9 cellular contexts compared by ENCODE assay signal in genomic region chr2:98504386-98505109, GRCh38. TPM values are rescaled to one million over a fixed set of nuclear protein-coding genes. Genes with fewer than 3 reads are reported as not detected.
DNase-seq lines count a peak whose midpoint lies in the region; ATAC-seq, FAIRE-seq and TF ChIP-seq lines count a peak whose summit lies in the region.
"Had no signal": no experiment of that assay in that cellular context is flagged by ENCODE, and none has a peak within 500 bp of the region (broad histone marks: within the 10 kb centered on the region; RNA-seq: fewer than 3 reads in every experiment).

No MANE protein-coding gene starts in this region.

- H3K27me3 ChIP-seq in esophagus (ENCODE audit: control insufficient read depth in 1 of 2, insufficient read depth in 2 of 2, low read length in 2 of 2) (no peaks in the 10 kb centered on the region), aorta (ENCODE audit: control insufficient read depth in 1 of 2, insufficient read depth in 2 of 2, low read length in 1 of 2) (no peaks in the 10 kb centered on the region)

- H3K9me3 ChIP-seq in esophagus (ENCODE audit: control insufficient read depth in 2 of 2, insufficient read depth in 1 of 2, low read depth in 1 of 2, low read length in 1 of 2) (no peaks in the 10 kb centered on the region), aorta (ENCODE audit: control insufficient read depth, low read length) (no peaks in the 10 kb centered on the region)

- ATAC-seq in stimulated activated naive CD8-positive, alpha-beta T cell treated with anti-CD3 and anti-CD28 coated beads, Interleukin-15, Interleukin-2, amounts not matched to agents 100 U/mL and 50 U/mL, for 24 hours, result no peak
- ATAC-seq in natural killer cell treated with Interleukin-12 subunit alpha and Interleukin-12 subunit beta and Interleukin-15 and Interleukin-18, amount 100 ng/mL, for 72 hours, result no peak
- peak; percentile 47 for ATAC-seq in aorta (ENCODE audit: low FRiP score)
- ATAC-seq in activated naive CD4-positive, alpha-beta T cell treated with anti-CD3 and anti-CD28 coated beads, Interleukin-2, amount 50 U/mL, for 72 hours, result no peak

- H3K36me3 ChIP-seq in esophagus (ENCODE audit: control insufficient read depth in 2 of 2, insufficient read depth in 2 of 2, low read length in 1 of 2) (no peaks in the 10 kb centered on the region), aorta (ENCODE audit: control insufficient read depth in 1 of 2, insufficient read depth in 2 of 2, low read length in 1 of 2) (no peaks in the 10 kb centered on the region)

- H3K4me1 ChIP-seq in esophagus (ENCODE audit: control insufficient read depth in 2 of 2, insufficient read depth in 2 of 2, low read length in 1 of 2), result peaks cover 2 to 11% of the 10 kb centered on the region in 2 donors
- peaks cover 0 to 14% of the 10 kb centered on the region in 2 donors for H3K4me1 ChIP-seq in aorta (ENCODE audit: control insufficient read depth in 1 of 2, insufficient read depth in 2 of 2, low read length in 2 of 2)

- no peaks in the 10 kb centered on the region for H3K9me3 Mint-ChIP-seq in stimulated activated naive CD8-positive, alpha-beta T cell treated with anti-CD3 and anti-CD28 coated beads, Interleukin-15, Interleukin-2, amounts not matched to agents 100 ng/mL and 50 ng/mL, for 24 hours
- H3K9me3 Mint-ChIP-seq in natural killer cell treated with Interleukin-12 subunit alpha and Interleukin-12 subunit beta and Interleukin-15 and Interleukin-18, amount 100 ng/mL, for 72 hours, result no peaks in the 10 kb centered on the region
- H3K9me3 Mint-ChIP-seq in activated naive CD4-positive, alpha-beta T cell treated with anti-CD3 and anti-CD28 coated beads, Interleukin-2, amount 50 U/mL, for 72 hours, result no peaks in the 10 kb centered on the region

- H3K27me3 Mint-ChIP-seq in stimulated activated naive CD8-positive, alpha-beta T cell treated with anti-CD3 and anti-CD28 coated beads, Interleukin-15, Interleukin-2, amounts not matched to agents 100 ng/mL and 50 ng/mL, for 24 hours, result no peaks in the 10 kb centered on the region
- H3K27me3 Mint-ChIP-seq in natural killer cell treated with Interleukin-12 subunit alpha and Interleukin-12 subunit beta and Interleukin-15 and Interleukin-18, amount 100 ng/mL, for 72 hours, result no peaks in the 10 kb centered on the region

- H3K27ac Mint-ChIP-seq in stimulated activated naive CD8-positive, alpha-beta T cell treated with anti-CD3 and anti-CD28 coated beads, Interleukin-15, Interleukin-2, amounts not matched to agents 100 ng/mL and 50 ng/mL, for 24 hours, result peak overlapping the region; percentile 48
- H3K27ac Mint-ChIP-seq in natural killer cell treated with Interleukin-12 subunit alpha and Interleukin-12 subunit beta and Interleukin-15 and Interleukin-18, amount 100 ng/mL, for 72 hours, result peak overlapping the region; percentile 79 to 81
- no peak overlapping the region for H3K27ac Mint-ChIP-seq in activated naive CD4-positive, alpha-beta T cell treated with anti-CD3 and anti-CD28 coated beads, Interleukin-2, amount 50 U/mL, for 72 hours

- peaks cover 27% of the 10 kb centered on the region for H3K36me3 Mint-ChIP-seq in stimulated activated naive CD8-positive, alpha-beta T cell treated with anti-CD3 and anti-CD28 coated beads, Interleukin-15, Interleukin-2, amounts not matched to agents 100 ng/mL and 50 ng/mL, for 24 hours (ENCODE audit: low read depth)
- no peaks in the 10 kb centered on the region for H3K36me3 Mint-ChIP-seq in natural killer cell treated with Interleukin-12 subunit alpha and Interleukin-12 subunit beta and Interleukin-15 and Interleukin-18, amount 100 ng/mL, for 72 hours
- peaks cover 0 to 21% of the 10 kb centered on the region in 2 donors for H3K36me3 Mint-ChIP-seq in activated naive CD4-positive, alpha-beta T cell treated with anti-CD3 and anti-CD28 coated beads, Interleukin-2, amount 50 U/mL, for 72 hours

- H3K4me3 ChIP-seq in esophagus (ENCODE audit: low read depth in 1 of 2, low read length in 2 of 2) (no peak overlapping the region), aorta (ENCODE audit: low read length in 2 of 2) (no peak overlapping the region)

- peaks cover 87% of the 10 kb centered on the region for H3K4me1 Mint-ChIP-seq in stimulated activated naive CD8-positive, alpha-beta T cell treated with anti-CD3 and anti-CD28 coated beads, Interleukin-15, Interleukin-2, amounts not matched to agents 100 ng/mL and 50 ng/mL, for 24 hours (ENCODE audit: low read depth)
- peaks cover 72 to 77% of the 10 kb centered on the region in 2 donors for H3K4me1 Mint-ChIP-seq in natural killer cell treated with Interleukin-12 subunit alpha and Interleukin-12 subunit beta and Interleukin-15 and Interleukin-18, amount 100 ng/mL, for 72 hours (ENCODE audit: low read depth in 2 of 2)

- peak overlapping the region; percentile 60 to 66 for H3K27ac ChIP-seq in esophagus (ENCODE audit: low read depth in 2 of 2, low read length in 1 of 2)
- no peak overlapping the region for H3K27ac ChIP-seq in aorta (ENCODE audit: low read depth in 1 of 2, low read length in 2 of 2)
- H3K27ac ChIP-seq: C4-2B had no signal

- no peak for TF ChIP-seq CTCF in D721Med (IDR thresholded peaks at IDR 0.05; ENCODE audit: insufficient read depth, missing control alignments)

- no peak for FAIRE-seq in D721Med (lab: Jason Lieb, UNC)

- 49 to 51% methylated on average over 8 of the region's 8 CpGs for WGBS in esophagus, 2 donors
- WGBS in aorta, 2 donors, result 11% methylated on average over 8 of the region's 8 CpGs

- intact Hi-C loops in aorta (cut with DNase I), result no loop called here

- no peak overlapping the region for H3K4me3 Mint-ChIP-seq in stimulated activated naive CD8-positive, alpha-beta T cell treated with anti-CD3 and anti-CD28 coated beads, Interleukin-15, Interleukin-2, amounts not matched to agents 100 ng/mL and 50 ng/mL, for 24 hours
- H3K4me3 Mint-ChIP-seq in natural killer cell treated with Interleukin-12 subunit alpha and Interleukin-12 subunit beta and Interleukin-15 and Interleukin-18, amount 100 ng/mL, for 72 hours, result peak overlapping the region; percentile 50

- no peak for DNase-seq in stimulated activated naive CD8-positive, alpha-beta T cell treated with anti-CD3 and anti-CD28 coated beads, Interleukin-15, Interleukin-2, amounts not matched to agents 100 U/mL and 50 U/mL, for 24 hours
- DNase-seq in natural killer cell treated with Interleukin-12 subunit alpha and Interleukin-12 subunit beta and Interleukin-15 and Interleukin-18, amount 100 ng/mL, for 72 hours (ENCODE audit: low spot score), result no peak
- no peak for DNase-seq in aorta
- DNase-seq in A172 (ENCODE audit: low spot score), result no peak
- no peak for DNase-seq in activated naive CD4-positive, alpha-beta T cell treated with anti-CD3 and anti-CD28 coated beads, Interleukin-2, amount 50 U/mL, for 72 hours (ENCODE audit: low spot score in 2 of 2)
- no peak for DNase-seq in D721Med (ENCODE audit: insufficient read length, low spot score)

RNA-seq across cellular contexts. Expression of gene INPP4A, which starts 59.9 kb away (rescaled TPM):
- 1 to 10 TPM; 3.4 to 3.8 TPM for polyA plus RNA-seq in esophagus
- 100 to 1,000 TPM in 1 of 2 donors, 10 to 100 TPM in 1; 65.0 to 150 TPM for total RNA-seq in natural killer cell treated with Interleukin-12 subunit alpha and Interleukin-12 subunit beta and Interleukin-15 and Interleukin-18, amount 100 ng/mL, for 72 hours
- 10 to 100 TPM; 36.8 to 43.4 TPM for total RNA-seq in aorta
- 1 to 10 TPM; 2.9 to 5.9 TPM for polyA plus RNA-seq in aorta
- 19.7 and 22.0 TPM in 2 replicates for total RNA-seq in A172 (2014; rRNA removed; shearing (Covaris generic))
- 10 to 100 TPM; 46.6 to 48.1 TPM for total RNA-seq in activated naive CD4-positive, alpha-beta T cell treated with anti-CD3 and anti-CD28 coated beads, Interleukin-2, amount 50 U/mL, for 72 hours

Comparison
In these comparisons a context has a peak if more than half of its experiments do, and no peak if none do; other contexts are left out.
1. H3K27ac Mint-ChIP-seq: peak in stimulated activated naive CD8-positive, alpha-beta T cell treated with anti-CD3 and anti-CD28 coated beads, Interleukin-15, Interleukin-2, amounts not matched to agents 100 ng/mL and 50 ng/mL, for 24 hours (single experiment) and natural killer cell treated with Interleukin-12 subunit alpha and Interleukin-12 subunit beta and Interleukin-15 and Interleukin-18, amount 100 ng/mL, for 72 hours (2 of 2); none in activated naive CD4-positive, alpha-beta T cell treated with anti-CD3 and anti-CD28 coated beads, Interleukin-2, amount 50 U/mL, for 72 hours (0 of 2).
2. H3K27ac ChIP-seq: peak in esophagus (2 of 2); none in aorta (0 of 2).